7 cellular contexts compared by ENCODE assay signal in the genomic region with DNA sequence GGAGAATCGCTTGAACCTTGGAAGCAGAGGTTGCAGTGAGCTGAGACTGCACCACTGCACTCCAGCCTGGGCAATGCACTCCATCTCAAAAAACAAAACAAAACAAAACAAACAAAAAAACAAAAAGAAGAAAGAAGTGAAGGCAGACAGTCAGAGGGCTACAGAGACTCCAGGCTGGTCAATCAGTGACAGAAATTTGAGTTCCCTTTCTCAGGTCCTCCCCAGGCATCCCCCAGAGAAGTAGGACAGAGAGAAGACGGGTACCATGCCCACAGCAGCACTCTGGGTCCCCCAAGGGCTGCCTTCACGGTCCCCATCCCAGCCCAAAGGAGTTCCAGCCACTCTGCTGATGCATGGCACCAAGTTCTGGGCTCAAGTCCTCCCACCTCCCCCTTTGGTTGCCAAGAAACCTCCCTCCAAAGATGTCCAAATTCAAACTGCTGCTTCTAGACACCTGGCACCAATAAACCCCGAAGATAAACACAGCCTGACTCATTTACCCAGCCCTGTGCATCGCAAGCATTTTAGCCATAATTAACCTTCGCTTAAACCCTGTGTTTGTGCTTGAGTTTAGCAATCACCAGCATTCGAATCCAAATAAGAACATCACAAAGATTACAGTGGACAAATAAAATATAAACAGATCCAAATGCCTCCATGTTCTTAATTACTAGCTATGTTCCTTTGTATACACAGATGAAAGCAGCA. TPM values are rescaled to one million over a fixed set of nuclear protein-coding genes. Genes with fewer than 3 reads are reported as not detected.
DNase-seq lines count a peak whose midpoint lies in the region; ATAC-seq and TF ChIP-seq lines count a peak whose summit lies in the region.

No MANE protein-coding gene starts in this region.

- H3K36me3 ChIP-seq in gastrocnemius medialis (no peaks in the 10 kb centered on the region), right atrium auricular region (no peaks in the 10 kb centered on the region)

- peak overlapping the region; percentile 91 to 98 (median 94) for H3K27ac Mint-ChIP-seq in naive thymus-derived CD8-positive, alpha-beta T cell

- H3K27ac ChIP-seq in gastrocnemius medialis: peak overlapping the region in 1 of 4 donors; percentile 27
- H3K27ac ChIP-seq in right atrium auricular region: no peak overlapping the region

- H3K4me1 Mint-ChIP-seq in naive thymus-derived CD8-positive, alpha-beta T cell: peaks cover 61 to 99% (median 94%) of the 10 kb centered on the region in 4 donors

- no peaks in the 10 kb centered on the region for H3K27me3 ChIP-seq in gastrocnemius medialis
- H3K27me3 ChIP-seq in right atrium auricular region: no peaks in the 10 kb centered on the region

- TF ChIP-seq CTCF in gastrocnemius medialis (IDR thresholded peaks at IDR 0.05 in 4 of 5, conservative IDR thresholded peaks at IDR 0.05 in 1 of 5) (no peak), right atrium auricular region (IDR thresholded peaks at IDR 0.05) (no peak)

- peaks cover 22 to 84% (median 52%) of the 10 kb centered on the region in 3 donors for H3K36me3 Mint-ChIP-seq in naive thymus-derived CD8-positive, alpha-beta T cell

- DNase-seq in GM04503 (ENCODE audit: low read depth) (peak; percentile 39), gastrocnemius medialis (no peak), dermis blood vessel endothelial cell (no peak), right atrium auricular region (ENCODE audit: low spot score) (no peak)
- peak; percentile 48 for DNase-seq in activated CD8-positive, alpha-beta memory T cell treated with anti-CD3 and anti-CD28 coated beads, Interleukin-2, amount 50 U/mL, for 48 hours
- DNase-seq in naive thymus-derived CD8-positive, alpha-beta T cell: no peak

- ATAC-seq in HG03354 (IDR thresholded peaks at IDR 0.05; ENCODE audit: poor library complexity, severe bottlenecking, unreplicated experiment) (peak; percentile 56), gastrocnemius medialis (no peak)
- no peak for ATAC-seq in naive thymus-derived CD8-positive, alpha-beta T cell

- in situ Hi-C loops in gastrocnemius medialis (cut with MboI; ENCODE audit: low sequenced_read_pairs in 4 of 4): no loop called here

- TF ChIP-seq POLR2A in gastrocnemius medialis (IDR thresholded peaks at IDR 0.05): no peak

- H3K9me3 Mint-ChIP-seq in naive thymus-derived CD8-positive, alpha-beta T cell: no peaks in the 10 kb centered on the region

- peak overlapping the region; percentile 37 to 81 (median 62) for H3K4me3 Mint-ChIP-seq in naive thymus-derived CD8-positive, alpha-beta T cell

- H3K4me3 ChIP-seq in gastrocnemius medialis: no peak overlapping the region
- no peak overlapping the region for H3K4me3 ChIP-seq in right atrium auricular region

- H3K4me1 ChIP-seq in gastrocnemius medialis: peaks cover 42 to 45% of the 10 kb centered on the region in 2 donors
- peaks cover 0 to 22% of the 10 kb centered on the region in 2 donors for H3K4me1 ChIP-seq in right atrium auricular region

- H3K9me3 ChIP-seq in gastrocnemius medialis (no peaks in the 10 kb centered on the region), right atrium auricular region (no peaks in the 10 kb centered on the region)

- intact Hi-C loops in gastrocnemius medialis (cut with DNase I; ENCODE audit: low total_unique reads): no loop called here

- POLR2A ChIA-PET in naive thymus-derived CD8-positive, alpha-beta T cell (lab: Charles Lee): interaction anchor here (0.9 to 9.7 kb wide), 18 partner anchors 9 to 75 kb away, joined by 3 to 62 read pairs (median 5); no protein-coding TSS in a partner anchor

- H3K27me3 Mint-ChIP-seq in naive thymus-derived CD8-positive, alpha-beta T cell: no peaks in the 10 kb centered on the region

RNA-seq across cellular contexts. Expression of a gene that starts 24.0 kb away (rescaled TPM):
- total RNA-seq in naive thymus-derived CD8-positive, alpha-beta T cell: 100 to 1,000 TPM; 565 to 573 TPM
- 100 to 1,000 TPM; 154 to 359 (median 176) TPM for polyA plus RNA-seq in naive thymus-derived CD8-positive, alpha-beta T cell
- total RNA-seq in gastrocnemius medialis (10 to 100 TPM; 23.6 to 77.0 (median 41.3) TPM), dermis blood vessel endothelial cell (2.9 and 8.1 TPM in 2 replicates), right atrium auricular region (10 to 100 TPM; 14.6 to 22.1 TPM)

Comparison
In these comparisons a context has a peak if more than half of its experiments do, and no peak if none do; other contexts are left out.
1. DNase-seq: peak in GM04503 (single experiment) and activated CD8-positive, alpha-beta memory T cell treated with anti-CD3 and anti-CD28 coated beads, Interleukin-2, amount 50 U/mL, for 48 hours (single experiment); none in naive thymus-derived CD8-positive, alpha-beta T cell (0 of 10), gastrocnemius medialis (0 of 2), dermis blood vessel endothelial cell (single experiment) and right atrium auricular region (single experiment).
2. RNA of a gene that starts 24.0 kb away (total RNA-seq): 565 to 573 TPM in naive thymus-derived CD8-positive, alpha-beta T cell; 23.6 to 77.0 TPM in gastrocnemius medialis, 14.6 to 22.1 TPM in right atrium auricular region and 2.9 to 8.1 TPM in dermis blood vessel endothelial cell; every median in the first group is over 4 times any median in the second.